In the genomic region with DNA sequence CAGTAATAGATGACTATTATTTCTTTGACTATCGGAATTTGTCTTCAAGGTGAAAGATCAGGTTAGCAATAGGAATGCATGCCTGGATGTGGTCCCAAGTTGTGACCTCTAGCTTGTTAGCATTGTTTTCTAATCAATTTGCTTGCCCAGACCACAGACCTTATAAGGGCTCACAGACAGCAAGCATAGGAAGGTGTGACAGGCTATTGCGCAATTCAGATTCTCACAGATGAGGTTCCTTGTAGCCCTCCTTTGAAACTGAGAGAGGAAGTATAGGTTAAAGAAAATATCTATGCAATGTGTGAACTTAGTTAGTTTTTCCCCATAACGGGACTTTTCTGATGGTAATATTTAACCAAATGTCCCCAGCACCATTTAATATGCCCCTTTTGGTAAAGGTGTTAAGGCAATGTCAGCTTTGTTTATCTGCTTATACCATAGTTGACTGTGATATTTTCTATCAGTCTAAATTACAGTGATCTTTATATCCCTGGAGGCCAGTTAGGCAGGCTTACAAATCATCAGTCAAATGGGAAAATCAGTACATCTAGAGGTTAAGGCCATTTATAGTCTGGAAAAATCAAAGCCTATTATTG, we compare ENCODE assay signal across 9 cellular contexts.
DNase-seq lines count a peak whose midpoint lies in the region; ATAC-seq, FAIRE-seq and TF ChIP-seq lines count a peak whose summit lies in the region.
"Had no signal": no experiment of that assay in that cellular context is flagged by ENCODE, and none has a peak within 500 bp of the region (broad histone marks: within the 10 kb centered on the region; RNA-seq: fewer than 3 reads in every experiment).

No MANE protein-coding gene starts in this region.

- intact Hi-C loops in PC-3 (cut with micrococcal nuclease), result no loop called here

- peak; percentile 35 for DNase-seq in LoVo (ENCODE audit: low spot score)
- no peak for DNase-seq in keratinocyte (ENCODE audit: low read depth, low spot score)
- DNase-seq in PC-3, result no peak
- no peak for DNase-seq in DMS 273 (lab: John Stamatoyannopoulos, UW; ENCODE audit: unreplicated experiment)
- DNase-seq in midbrain (lab: John Stamatoyannopoulos, UW), result no peak
- DNase-seq in activated CD4-positive, alpha-beta T cell treated with anti-CD3 and anti-CD28 coated beads for 4 hours, result no peak
- DNase-seq: stimulated activated CD4-positive, alpha-beta T cell treated with anti-CD3 and anti-CD28 coated beads, Interleukin-2, amount 100 ng/mL, for 24 hours had no signal

- no peaks in the 10 kb centered on the region for H3K36me3 ChIP-seq in keratinocyte (ENCODE audit: control insufficient read depth in 2 of 2, extremely low read depth in 1 of 2, insufficient read depth in 2 of 2, low read length in 2 of 2)
- no peaks in the 10 kb centered on the region for H3K36me3 ChIP-seq in PC-3 (ENCODE audit: low read depth, low read length)

- no peaks in the 10 kb centered on the region for H3K9me1 ChIP-seq in keratinocyte (ENCODE audit: control insufficient read depth, extremely low read depth, insufficient read depth, low read length)

- H3K27ac ChIP-seq in keratinocyte (ENCODE audit: control insufficient read depth, insufficient read depth, low read length) (no peak overlapping the region), PC-3 (ENCODE audit: low read length) (no peak overlapping the region)

- dilution Hi-C loops in keratinocyte (cut with MboI; ENCODE audit: extremely low pct_ligation_motif_present, low sequenced_read_pairs), result no loop called here

- TF ChIP-seq CTCF in keratinocyte (optimal IDR thresholded peaks at IDR 0.05 in 1 of 3, IDR thresholded peaks at IDR 0.05 in 1 of 3, conservative IDR thresholded peaks at IDR 0.05 in 1 of 3; ENCODE audit: extremely low read depth in 1 of 3, insufficient read depth in 2 of 3, low read length in 3 of 3), result no peak
- no peak for TF ChIP-seq CTCF in PC-3 (conservative IDR thresholded peaks at IDR 0.05; ENCODE audit: low read depth, low read length)

- H3K27me3 ChIP-seq in keratinocyte (ENCODE audit: control insufficient read depth, extremely low read depth, insufficient read depth, low read length), result no peaks in the 10 kb centered on the region
- H3K27me3 ChIP-seq in PC-3 (ENCODE audit: low read length), result no peaks in the 10 kb centered on the region

- H3K9ac ChIP-seq in keratinocyte (ENCODE audit: control insufficient read depth, extremely low read depth, insufficient read depth, low read length) (no peak overlapping the region), PC-3 (ENCODE audit: low read length) (no peak overlapping the region)

- H3K4me2 ChIP-seq in keratinocyte (ENCODE audit: control insufficient read depth, extremely low read depth, insufficient read depth, low read depth, low read length) (no peak overlapping the region), PC-3 (ENCODE audit: low read length) (no peak overlapping the region)

- H3K4me1 ChIP-seq in keratinocyte (ENCODE audit: control insufficient read depth, extremely low read depth, insufficient read depth, low read length) (peaks cover 10% of the 10 kb centered on the region), PC-3 (ENCODE audit: insufficient read depth, low read length) (no peaks in the 10 kb centered on the region)

- no peak overlapping the region for H2AFZ ChIP-seq in keratinocyte (ENCODE audit: control insufficient read depth, low read length)
- H2AFZ ChIP-seq in PC-3 (ENCODE audit: low read length), result no peak overlapping the region

- peak; percentile 99 for ATAC-seq in GM19023 (IDR thresholded peaks at IDR 0.05; ENCODE audit: unreplicated experiment)
- ATAC-seq in HG02759 (IDR thresholded peaks at IDR 0.05; ENCODE audit: unreplicated experiment), result peak; percentile 99
- ATAC-seq in PC-3, result no peak

- H3K4me3 ChIP-seq in keratinocyte (ENCODE audit: control insufficient read depth in 2 of 3, extremely low read depth in 1 of 3, insufficient read depth in 2 of 3, low read depth in 1 of 3, low read length in 3 of 3), result no peak overlapping the region
- H3K4me3 ChIP-seq in PC-3 (ENCODE audit: low read length), result no peak overlapping the region

- POLR2A ChIA-PET in PC-3 (lab: Charles Lee; ENCODE audit: unreplicated experiment), result no interaction called here

- no peaks in the 10 kb centered on the region for H3K79me2 ChIP-seq in keratinocyte (ENCODE audit: control insufficient read depth, insufficient read depth, low read length)
- H3K79me2 ChIP-seq in PC-3 (ENCODE audit: low read length), result no peaks in the 10 kb centered on the region

- no peaks in the 10 kb centered on the region for H3K9me2 ChIP-seq in PC-3 (replicated peaks; ENCODE audit: low read length)

- H3F3A ChIP-seq in PC-3 (ENCODE audit: low read length, unreplicated experiment), result no peaks in the 10 kb centered on the region

- no TSS peak for BruUV-seq in PC-3 (replicated peaks; lab: Mats Ljungman, UMichigan)

- FAIRE-seq in keratinocyte (lab: Jason Lieb, UNC), result peak; percentile 78

- H3K9me3 ChIP-seq in keratinocyte (ENCODE audit: control insufficient read depth, low read depth, low read length), result no peaks in the 10 kb centered on the region
- H3K9me3 ChIP-seq in PC-3 (ENCODE audit: low read length), result no peaks in the 10 kb centered on the region

- CTCF ChIA-PET in PC-3 (lab: Charles Lee), result no interaction called here

- no peaks in the 10 kb centered on the region for H4K20me1 ChIP-seq in keratinocyte (ENCODE audit: control insufficient read depth, extremely low read depth, insufficient read depth, low read length)
- H4K20me1 ChIP-seq in PC-3 (ENCODE audit: low read length), result no peaks in the 10 kb centered on the region
